27 cellular contexts compared by ENCODE assay signal in genomic region chr19:14105680-14106079, GRCh38. TPM values are rescaled to one million over a fixed set of nuclear protein-coding genes. Genes with fewer than 3 reads are reported as not detected.
"Had no signal": no experiment of that assay in that cellular context is flagged by ENCODE, and none has a peak within 500 bp of the region (broad histone marks: within the 10 kb centered on the region; RNA-seq: fewer than 3 reads in every experiment).

No MANE protein-coding gene starts in this region.

- H3K4me1 Mint-ChIP-seq: activated B cell treated with CpG ODN at 0.5 μM for 24 hours; activated CD4-positive, alpha-beta T cell treated with anti-CD3 and anti-CD28 coated beads, Interleukin-2, amount 10 ng/mL, durations not matched to agents 24 days and 14 days; activated naive CD8-positive, alpha-beta T cell treated with anti-CD3 and anti-CD28 coated beads, Interleukin-2, amount 10 ng/mL, durations not matched to agents 7 days and 5 days; activated T-helper 17 cell treated with anti-CD3 and anti-CD28 coated beads, Interleukin-2, amount 50 U/mL, for 72 hours; T-helper 17 cell had no signal

- ATAC-seq: activated T-helper 17 cell treated with anti-CD3 and anti-CD28 coated beads, Interleukin-2, amount 50 U/mL, for 72 hours; PC-3; T-helper 17 cell had no signal

- H3K27ac ChIP-seq: adrenal gland had no signal

- DNase-seq: activated B cell treated with CpG ODN at 0.5 μM for 24 hours; activated CD4-positive, alpha-beta T cell treated with anti-CD3 and anti-CD28 coated beads for 1 hour; activated CD4-positive, alpha-beta T cell treated with anti-CD3 and anti-CD28 coated beads, Interleukin-2, amount 10 ng/mL, durations not matched to agents 24 days and 14 days; activated CD4-positive, alpha-beta T cell treated with anti-CD3 and anti-CD28 coated beads, Interleukin-2, amount 50 U/mL, for 48 hours; activated gamma-delta T cell; activated naive CD4-positive, alpha-beta T cell treated with anti-CD3 and anti-CD28 coated beads, Interleukin-2, amount 50 U/mL, for 16 hours; activated naive CD8-positive, alpha-beta T cell treated with anti-CD3 and anti-CD28 coated beads, Interleukin-2, amount 10 ng/mL, durations not matched to agents 7 days and 5 days; activated T-cell treated with anti-CD3 and anti-CD28 coated beads for 4 hours; activated T-cell treated with anti-CD3 and anti-CD28 coated beads, Interleukin-2, amount 50 U/mL, for 48 hours; adrenal gland; anterior cingulate cortex; KG1; NCI-H1048; NCI-H146; NCI-H187 treated with DMSO at 0.1 percent for 48 hours; NCI-H2081 treated with DMSO at 0.1 percent for 48 hours; NCI-H446; NCI-H524; PC-3; SHP77 treated with DMSO at 0.1 percent for 48 hours; T-helper 17 cell; T-helper 9 cell had no signal

- H3K27ac Mint-ChIP-seq: activated B cell treated with CpG ODN at 0.5 μM for 24 hours; activated CD4-positive, alpha-beta T cell treated with anti-CD3 and anti-CD28 coated beads, Interleukin-2, amount 10 ng/mL, durations not matched to agents 24 days and 14 days; activated naive CD8-positive, alpha-beta T cell treated with anti-CD3 and anti-CD28 coated beads, Interleukin-2, amount 10 ng/mL, durations not matched to agents 7 days and 5 days; activated T-helper 17 cell treated with anti-CD3 and anti-CD28 coated beads, Interleukin-2, amount 50 U/mL, for 72 hours; IgD-negative memory B cell; T-helper 17 cell had no signal

- H3K9me3 ChIP-seq: adrenal gland had no signal

- H3K27me3 Mint-ChIP-seq: activated B cell treated with CpG ODN at 0.5 μM for 24 hours; activated CD4-positive, alpha-beta T cell treated with anti-CD3 and anti-CD28 coated beads, Interleukin-2, amount 10 ng/mL, durations not matched to agents 24 days and 14 days; activated naive CD8-positive, alpha-beta T cell treated with anti-CD3 and anti-CD28 coated beads, Interleukin-2, amount 10 ng/mL, durations not matched to agents 7 days and 5 days; activated T-helper 17 cell treated with anti-CD3 and anti-CD28 coated beads, Interleukin-2, amount 50 U/mL, for 72 hours; IgD-negative memory B cell; T-helper 17 cell had no signal

- H3K4me3 Mint-ChIP-seq: activated B cell treated with CpG ODN at 0.5 μM for 24 hours; activated CD4-positive, alpha-beta T cell treated with anti-CD3 and anti-CD28 coated beads, Interleukin-2, amount 10 ng/mL, durations not matched to agents 24 days and 14 days; activated naive CD8-positive, alpha-beta T cell treated with anti-CD3 and anti-CD28 coated beads, Interleukin-2, amount 10 ng/mL, durations not matched to agents 7 days and 5 days; activated T-helper 17 cell treated with anti-CD3 and anti-CD28 coated beads, Interleukin-2, amount 50 U/mL, for 72 hours; T-helper 17 cell had no signal

- H3K4me3 ChIP-seq: adrenal gland had no signal

- H3K27me3 ChIP-seq: adrenal gland had no signal

- H3K9me3 Mint-ChIP-seq: activated B cell treated with CpG ODN at 0.5 μM for 24 hours; activated CD4-positive, alpha-beta T cell treated with anti-CD3 and anti-CD28 coated beads, Interleukin-2, amount 10 ng/mL, durations not matched to agents 24 days and 14 days; activated naive CD8-positive, alpha-beta T cell treated with anti-CD3 and anti-CD28 coated beads, Interleukin-2, amount 10 ng/mL, durations not matched to agents 7 days and 5 days; activated T-helper 17 cell treated with anti-CD3 and anti-CD28 coated beads, Interleukin-2, amount 50 U/mL, for 72 hours; IgD-negative memory B cell had no signal

RNA-seq across cellular contexts. Expression of gene C19orf67, which starts 20.1 kb away (rescaled TPM):
- total RNA-seq: activated B cell treated with CpG ODN at 0.5 μM for 24 hours; activated CD8-positive, alpha-beta memory T cell treated with anti-CD3 and anti-CD28 coated beads for 36 hours; activated naive CD8-positive, alpha-beta T cell treated with anti-CD3 and anti-CD28 coated beads, Interleukin-2, amount 10 ng/mL, durations not matched to agents 7 days and 5 days; adrenal gland; LHCN-M2; M059J; PC-3 had no signal
